Comparison of ENCODE assay signal across 1 cellular context in the genomic region with DNA sequence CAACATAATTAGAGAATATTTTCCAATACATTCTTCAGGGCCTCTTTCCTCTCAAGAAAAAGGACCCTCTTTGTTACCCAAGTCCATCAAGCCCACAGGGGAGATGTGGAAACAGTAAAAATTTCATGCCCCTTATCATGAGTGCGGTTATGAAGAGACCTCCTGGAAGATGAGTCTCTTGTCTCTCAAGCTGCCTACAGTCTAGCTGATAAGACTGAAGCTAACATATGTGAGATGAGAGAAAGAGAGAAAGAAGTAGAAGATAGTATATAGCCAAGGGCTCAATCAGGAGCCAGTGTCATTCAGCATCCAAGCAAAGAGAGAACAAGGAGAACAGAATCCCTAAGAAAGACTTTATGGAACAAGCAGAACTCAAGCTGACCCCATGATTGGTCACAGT.
TF ChIP-seq lines count a peak whose summit lies in the region.

No MANE protein-coding gene starts in this region.

TF ChIP-seq in GM23338, 12 proteins besides CTCF, POLR2A, EP300 and RAD21 (continued from another document):
- TF ChIP-seq, protein P1, sequence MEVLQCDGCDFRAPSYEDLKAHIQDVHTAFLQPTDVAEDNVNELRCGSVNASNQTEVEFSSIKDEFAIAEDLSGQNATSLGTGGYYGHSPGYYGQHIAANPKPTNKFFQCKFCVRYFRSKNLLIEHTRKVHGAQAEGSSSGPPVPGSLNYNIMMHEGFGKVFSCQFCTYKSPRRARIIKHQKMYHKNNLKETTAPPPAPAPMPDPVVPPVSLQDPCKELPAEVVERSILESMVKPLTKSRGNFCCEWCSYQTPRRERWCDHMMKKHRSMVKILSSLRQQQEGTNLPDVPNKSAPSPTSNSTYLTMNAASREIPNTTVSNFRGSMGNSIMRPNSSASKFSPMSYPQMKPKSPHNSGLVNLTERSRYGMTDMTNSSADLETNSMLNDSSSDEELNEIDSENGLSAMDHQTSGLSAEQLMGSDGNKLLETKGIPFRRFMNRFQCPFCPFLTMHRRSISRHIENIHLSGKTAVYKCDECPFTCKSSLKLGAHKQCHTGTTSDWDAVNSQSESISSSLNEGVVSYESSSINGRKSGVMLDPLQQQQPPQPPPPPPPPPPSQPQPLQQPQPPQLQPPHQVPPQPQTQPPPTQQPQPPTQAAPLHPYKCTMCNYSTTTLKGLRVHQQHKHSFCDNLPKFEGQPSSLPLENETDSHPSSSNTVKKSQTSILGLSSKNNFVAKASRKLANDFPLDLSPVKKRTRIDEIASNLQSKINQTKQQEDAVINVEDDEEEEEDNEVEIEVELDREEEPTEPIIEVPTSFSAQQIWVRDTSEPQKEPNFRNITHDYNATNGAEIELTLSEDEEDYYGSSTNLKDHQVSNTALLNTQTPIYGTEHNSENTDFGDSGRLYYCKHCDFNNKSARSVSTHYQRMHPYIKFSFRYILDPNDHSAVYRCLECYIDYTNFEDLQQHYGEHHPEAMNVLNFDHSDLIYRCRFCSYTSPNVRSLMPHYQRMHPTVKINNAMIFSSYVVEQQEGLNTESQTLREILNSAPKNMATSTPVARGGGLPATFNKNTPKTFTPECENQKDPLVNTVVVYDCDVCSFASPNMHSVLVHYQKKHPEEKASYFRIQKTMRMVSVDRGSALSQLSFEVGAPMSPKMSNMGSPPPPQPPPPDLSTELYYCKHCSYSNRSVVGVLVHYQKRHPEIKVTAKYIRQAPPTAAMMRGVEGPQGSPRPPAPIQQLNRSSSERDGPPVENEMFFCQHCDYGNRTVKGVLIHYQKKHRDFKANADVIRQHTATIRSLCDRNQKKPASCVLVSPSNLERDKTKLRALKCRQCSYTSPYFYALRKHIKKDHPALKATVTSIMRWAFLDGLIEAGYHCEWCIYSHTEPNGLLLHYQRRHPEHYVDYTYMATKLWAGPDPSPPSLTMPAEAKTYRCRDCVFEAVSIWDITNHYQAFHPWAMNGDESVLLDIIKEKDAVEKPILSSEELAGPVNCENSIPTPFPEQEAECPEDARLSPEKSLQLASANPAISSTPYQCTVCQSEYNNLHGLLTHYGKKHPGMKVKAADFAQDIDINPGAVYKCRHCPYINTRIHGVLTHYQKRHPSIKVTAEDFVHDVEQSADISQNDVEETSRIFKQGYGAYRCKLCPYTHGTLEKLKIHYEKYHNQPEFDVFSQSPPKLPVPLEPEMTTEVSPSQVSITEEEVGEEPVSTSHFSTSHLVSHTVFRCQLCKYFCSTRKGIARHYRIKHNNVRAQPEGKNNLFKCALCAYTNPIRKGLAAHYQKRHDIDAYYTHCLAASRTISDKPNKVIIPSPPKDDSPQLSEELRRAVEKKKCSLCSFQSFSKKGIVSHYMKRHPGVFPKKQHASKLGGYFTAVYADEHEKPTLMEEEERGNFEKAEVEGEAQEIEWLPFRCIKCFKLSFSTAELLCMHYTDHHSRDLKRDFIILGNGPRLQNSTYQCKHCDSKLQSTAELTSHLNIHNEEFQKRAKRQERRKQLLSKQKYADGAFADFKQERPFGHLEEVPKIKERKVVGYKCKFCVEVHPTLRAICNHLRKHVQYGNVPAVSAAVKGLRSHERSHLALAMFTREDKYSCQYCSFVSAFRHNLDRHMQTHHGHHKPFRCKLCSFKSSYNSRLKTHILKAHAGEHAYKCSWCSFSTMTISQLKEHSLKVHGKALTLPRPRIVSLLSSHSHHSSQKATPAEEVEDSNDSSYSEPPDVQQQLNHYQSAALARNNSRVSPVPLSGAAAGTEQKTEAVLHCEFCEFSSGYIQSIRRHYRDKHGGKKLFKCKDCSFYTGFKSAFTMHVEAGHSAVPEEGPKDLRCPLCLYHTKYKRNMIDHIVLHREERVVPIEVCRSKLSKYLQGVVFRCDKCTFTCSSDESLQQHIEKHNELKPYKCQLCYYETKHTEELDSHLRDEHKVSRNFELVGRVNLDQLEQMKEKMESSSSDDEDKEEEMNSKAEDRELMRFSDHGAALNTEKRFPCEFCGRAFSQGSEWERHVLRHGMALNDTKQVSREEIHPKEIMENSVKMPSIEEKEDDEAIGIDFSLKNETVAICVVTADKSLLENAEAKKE (CRISPR knock-in tag; IDR thresholded peaks at IDR 0.05) = no peak
- TF ChIP-seq JUNB (IDR thresholded peaks at IDR 0.05; ENCODE audit: unreplicated experiment) (no peak), POLR2AphosphoS5 (IDR thresholded peaks at IDR 0.05; ENCODE audit: low read depth) (no peak)
TF ChIP-seq in GM23338: peak in this region for 0.
